In genomic region chr6:42744351-42744890, GRCh38 we compare ENCODE assay signal across 8 cellular contexts. TPM values are rescaled to one million over a fixed set of nuclear protein-coding genes. Genes with fewer than 3 reads are reported as not detected.
DNase-seq lines count a peak whose midpoint lies in the region; ATAC-seq and TF ChIP-seq lines count a peak whose summit lies in the region.

No MANE protein-coding gene starts in this region.

- peaks cover 7% of the 10 kb centered on the region for H3K4me1 ChIP-seq in SJCRH30

- no peak for ATAC-seq in HG02623 (IDR thresholded peaks at IDR 0.05; ENCODE audit: unreplicated experiment)
- no peak for ATAC-seq in HG02571 (IDR thresholded peaks at IDR 0.05; ENCODE audit: unreplicated experiment)

- no peak for TF ChIP-seq CTCF in foreskin fibroblast (IDR thresholded peaks at IDR 0.05; ENCODE audit: low read depth, low read length)

- H3K4me3 ChIP-seq in H7 (ENCODE audit: insufficient read depth, low read depth, low read length) (peak overlapping the region; percentile 94), SJCRH30 (peak overlapping the region; percentile 99), foreskin fibroblast (ENCODE audit: low read depth in 1 of 2, low read length in 2 of 2) (peak overlapping the region; percentile 90 to 95), skeletal muscle cell (ENCODE audit: low read depth, low read length) (peak overlapping the region; percentile 96)

- H3K36me3 ChIP-seq in H7 (replicated peaks; ENCODE audit: control insufficient read depth, insufficient read depth, low read length) (no peaks in the 10 kb centered on the region), SJCRH30 (0 out of 2 replicates have a peak, but pooled peaks cover 5% of the 10 kb centered on the region)

- H3K9me3 ChIP-seq in SJCRH30 (replicated peaks) = no peaks in the 10 kb centered on the region

- DNase-seq in H7 = no peak
- DNase-seq in SJCRH30 = no peak
- peak in 1 of 2 donors; percentile 43 for DNase-seq in foreskin fibroblast
- no peak for DNase-seq in skeletal muscle cell (ENCODE audit: low read depth)
- no peak for DNase-seq in T1000 (lab: John Stamatoyannopoulos, UW)
- no peak for DNase-seq in stimulated activated CD8-positive, alpha-beta memory T cell treated with anti-CD3 and anti-CD28 coated beads, Interleukin-4, amount 100 ng/mL, for 48 hours

- H3K27ac ChIP-seq in SJCRH30 = no peak overlapping the region

- H3K27me3 ChIP-seq in H7 (ENCODE audit: control insufficient read depth, insufficient read depth, low read length) = no peaks in the 10 kb centered on the region
- no peaks in the 10 kb centered on the region for H3K27me3 ChIP-seq in SJCRH30

RNA-seq across cellular contexts. Expression of gene TBCC, which starts 1.5 kb away (rescaled TPM):
- 57.0 and 65.8 TPM in 2 replicates for total RNA-seq in H7 (2014; rRNA removed; shearing (Covaris generic))
- total RNA-seq in SJCRH30 (2014; rRNA removed; shearing (Covaris generic)) = 34.1 and 38.0 TPM in 2 replicates

RNA-seq across cellular contexts. Expression of gene PRPH2, which starts 22.0 kb away (rescaled TPM):
- 1.2 TPM in 2 replicates for total RNA-seq in H7 (2014; rRNA removed; shearing (Covaris generic))
- total RNA-seq in SJCRH30 (2014; rRNA removed; shearing (Covaris generic)) = 1.9 and 2.1 TPM in 2 replicates

RNA-seq across cellular contexts. Expression of gene BICRAL, which starts 37.4 kb away (rescaled TPM):
- total RNA-seq in H7 (2014; rRNA removed; shearing (Covaris generic)) = 6.0 and 8.8 TPM in 2 replicates
- 4.4 and 4.8 TPM in 2 replicates for total RNA-seq in SJCRH30 (2014; rRNA removed; shearing (Covaris generic))
